ENCODE assay signal across 19 cellular contexts in the genomic region with DNA sequence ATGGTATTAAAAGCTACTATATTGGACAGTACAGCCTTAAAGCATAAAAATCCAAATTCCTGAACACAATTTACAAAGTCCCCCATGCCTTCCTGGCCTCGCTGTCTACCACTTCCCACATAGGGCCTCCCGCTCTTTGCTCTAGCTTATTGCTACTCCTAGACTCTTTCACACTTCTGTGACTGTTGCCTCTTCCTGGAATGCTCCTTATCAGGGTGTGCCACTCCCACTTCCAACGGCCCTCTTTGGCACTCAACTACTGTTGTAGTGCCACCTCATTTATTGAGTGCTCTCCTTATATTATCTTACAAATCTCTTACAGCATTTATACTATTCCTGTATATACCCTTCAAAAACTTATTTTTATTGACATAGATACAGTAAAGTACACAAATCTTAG. TPM values are rescaled to one million over a fixed set of nuclear protein-coding genes. Genes with fewer than 3 reads are reported as not detected.
DNase-seq lines count a peak whose midpoint lies in the region; ATAC-seq and TF ChIP-seq lines count a peak whose summit lies in the region.
"Had no signal": no experiment of that assay in that cellular context is flagged by ENCODE, and none has a peak within 500 bp of the region (broad histone marks: within the 10 kb centered on the region; RNA-seq: fewer than 3 reads in every experiment).

No MANE protein-coding gene starts in this region.

- WGBS in SK-N-SH (ENCODE audit: low lambda C conversion rate) = 83% methylated on average over 3 of the region's 3 CpGs

- intact Hi-C loops in Calu3 (cut with micrococcal nuclease; ENCODE audit: unreplicated experiment) = no loop called here

- peaks cover 4% of the 10 kb centered on the region for H3K27me3 Mint-ChIP-seq in CD4-positive, CD25-positive, alpha-beta regulatory T cell
- H3K27me3 Mint-ChIP-seq in Calu3 (ENCODE audit: unreplicated experiment) = no peaks in the 10 kb centered on the region
- H3K27me3 Mint-ChIP-seq in activated naive CD8-positive, alpha-beta T cell treated with anti-CD3 and anti-CD28 coated beads, Interleukin-2, amount 10 ng/mL, durations not matched to agents 7 days and 5 days = no peaks in the 10 kb centered on the region
- H3K27me3 Mint-ChIP-seq: activated CD4-positive, alpha-beta T cell treated with anti-CD3 and anti-CD28 coated beads, Interleukin-2, amount 10 ng/mL, durations not matched to agents 7 days and 5 days had no signal

- no peaks in the 10 kb centered on the region for H3K9me2 ChIP-seq in SK-N-SH

- H3K36me3 ChIP-seq in CD4-positive, CD25-positive, alpha-beta regulatory T cell (ENCODE audit: control insufficient read depth, insufficient read depth, low read length) = peaks cover 18% of the 10 kb centered on the region
- peaks cover 6 to 36% of the 10 kb centered on the region in 2 experiments for H3K36me3 ChIP-seq in SK-N-SH (replicated peaks in 1 of 2; ENCODE audit: control insufficient read depth in 1 of 2, insufficient read depth in 2 of 2, low read length in 1 of 2)
- H3K36me3 ChIP-seq: prostate gland had no signal

- TF ChIP-seq RAD21 in SK-N-SH (IDR thresholded peaks at IDR 0.05; ENCODE audit: low read length) = no peak

- POLR2A ChIA-PET in activated naive CD8-positive, alpha-beta T cell treated with anti-CD3 and anti-CD28 coated beads, Interleukin-2, amount 10 ng/mL, durations not matched to agents 7 days and 5 days (lab: Charles Lee) = no interaction called here
- POLR2A ChIA-PET in SK-N-SH (lab: Yijun Ruan, JAX) = no interaction called here

- H3K4me3 Mint-ChIP-seq in CD4-positive, CD25-positive, alpha-beta regulatory T cell = peak overlapping the region; percentile 34 to 51 (median 42)
- peak overlapping the region; percentile 4 for H3K4me3 Mint-ChIP-seq in Calu3 (ENCODE audit: low read depth, unreplicated experiment)
- H3K4me3 Mint-ChIP-seq in activated naive CD8-positive, alpha-beta T cell treated with anti-CD3 and anti-CD28 coated beads, Interleukin-2, amount 10 ng/mL, durations not matched to agents 7 days and 5 days = peak overlapping the region; percentile 44
- H3K4me3 Mint-ChIP-seq: activated CD4-positive, alpha-beta T cell treated with anti-CD3 and anti-CD28 coated beads, Interleukin-2, amount 10 ng/mL, durations not matched to agents 7 days and 5 days; HFFc6; T-helper 1 cell treated with Interleukin-12 subunit alpha and Interleukin-12 subunit beta and Interleukin-4 antibody, amounts not matched to agents 30 μg/mL and 1 μg/mL, for 36 hours had no signal

- no peak overlapping the region for H3K9ac ChIP-seq in SK-N-SH

- peaks cover 31% of the 10 kb centered on the region for H3K4me1 ChIP-seq in CD4-positive, CD25-positive, alpha-beta regulatory T cell (ENCODE audit: control insufficient read depth, insufficient read depth, low read length, poor library complexity, severe bottlenecking)
- peaks cover under 1 to 16% of the 10 kb centered on the region in 2 experiments; a peak in 3 of 4 replicates for H3K4me1 ChIP-seq in SK-N-SH (ENCODE audit: control insufficient read depth in 1 of 2, insufficient read depth in 2 of 2, low read depth in 1 of 2, low read length in 1 of 2)
- H3K4me1 ChIP-seq: prostate gland had no signal

- H3K4me2 ChIP-seq in SK-N-SH = no peak overlapping the region

- H3K36me3 Mint-ChIP-seq in CD4-positive, CD25-positive, alpha-beta regulatory T cell = peaks cover 32% of the 10 kb centered on the region
- H3K36me3 Mint-ChIP-seq in Calu3 (ENCODE audit: insufficient read depth, unreplicated experiment) = peaks cover 51% of the 10 kb centered on the region
- peaks cover 47% of the 10 kb centered on the region for H3K36me3 Mint-ChIP-seq in activated naive CD8-positive, alpha-beta T cell treated with anti-CD3 and anti-CD28 coated beads, Interleukin-2, amount 10 ng/mL, durations not matched to agents 7 days and 5 days

- in situ Hi-C loops in KBM-7 (cut with MboI; ENCODE audit: low pct_unique_long_range_greater_than_20kb, low sequenced_read_pairs) = no loop called here

- no peak for TF ChIP-seq EP300 in SK-N-SH (IDR thresholded peaks at IDR 0.05; ENCODE audit: borderline replicate concordance in 1 of 2, low read depth in 1 of 2, low read length in 1 of 2)

- H3K27me3 ChIP-seq in CD4-positive, CD25-positive, alpha-beta regulatory T cell (ENCODE audit: control insufficient read depth, insufficient read depth, low read length) = no peaks in the 10 kb centered on the region
- no peaks in the 10 kb centered on the region for H3K27me3 ChIP-seq in SK-N-SH (ENCODE audit: insufficient read depth)
- H3K27me3 ChIP-seq: esophagus muscularis mucosa, spleen had no signal

- H3K9me3 Mint-ChIP-seq in CD4-positive, CD25-positive, alpha-beta regulatory T cell = no peaks in the 10 kb centered on the region
- no peaks in the 10 kb centered on the region for H3K9me3 Mint-ChIP-seq in Calu3 (ENCODE audit: low read depth, unreplicated experiment)
- peaks cover 5% of the 10 kb centered on the region for H3K9me3 Mint-ChIP-seq in activated naive CD8-positive, alpha-beta T cell treated with anti-CD3 and anti-CD28 coated beads, Interleukin-2, amount 10 ng/mL, durations not matched to agents 7 days and 5 days
- H3K9me3 Mint-ChIP-seq: activated CD4-positive, alpha-beta T cell treated with anti-CD3 and anti-CD28 coated beads, Interleukin-2, amount 10 ng/mL, durations not matched to agents 7 days and 5 days; HFFc6; T-helper 1 cell treated with Interleukin-12 subunit alpha and Interleukin-12 subunit beta and Interleukin-4 antibody, amounts not matched to agents 30 μg/mL and 1 μg/mL, for 36 hours had no signal

- H3K27ac ChIP-seq in CD4-positive, CD25-positive, alpha-beta regulatory T cell (ENCODE audit: insufficient read depth, low read length, poor library complexity, severe bottlenecking) = no peak overlapping the region
- H3K27ac ChIP-seq in substantia nigra (ENCODE audit: low read depth, low read length, poor library complexity, severe bottlenecking) (no peak overlapping the region), SK-N-SH (ENCODE audit: low read depth in 2 of 2, low read length in 1 of 2) (no peak overlapping the region)
- H3K27ac ChIP-seq: prostate gland, spleen had no signal

- no TSS peak for BruUV-seq in Calu3 (replicated peaks; lab: Mats Ljungman, UMichigan)

- no peak overlapping the region for H3K4me3 ChIP-seq in CD4-positive, CD25-positive, alpha-beta regulatory T cell (ENCODE audit: low read depth, low read length)
- H3K4me3 ChIP-seq in SK-N-SH (ENCODE audit: low read depth in 2 of 2, low read length in 1 of 2) = no peak overlapping the region
- H3K4me3 ChIP-seq: esophagus muscularis mucosa, prostate gland, spleen had no signal

- no peaks in the 10 kb centered on the region for H3K9me3 ChIP-seq in CD4-positive, CD25-positive, alpha-beta regulatory T cell (ENCODE audit: control insufficient read depth in 2 of 2, low read length in 2 of 2)
- no peaks in the 10 kb centered on the region for H3K9me3 ChIP-seq in SK-N-SH
- H3K9me3 ChIP-seq: esophagus muscularis mucosa, prostate gland, spleen had no signal

- H4K20me1 ChIP-seq in SK-N-SH (ENCODE audit: insufficient read depth) = peaks cover 68% of the 10 kb centered on the region

- no peak overlapping the region for H3K27ac Mint-ChIP-seq in CD4-positive, CD25-positive, alpha-beta regulatory T cell
- H3K27ac Mint-ChIP-seq in Calu3 (ENCODE audit: unreplicated experiment) = peak overlapping the region; percentile 70
- peak overlapping the region; percentile 76 for H3K27ac Mint-ChIP-seq in activated naive CD8-positive, alpha-beta T cell treated with anti-CD3 and anti-CD28 coated beads, Interleukin-2, amount 10 ng/mL, durations not matched to agents 7 days and 5 days
- H3K27ac Mint-ChIP-seq: activated CD4-positive, alpha-beta T cell treated with anti-CD3 and anti-CD28 coated beads, Interleukin-2, amount 10 ng/mL, durations not matched to agents 7 days and 5 days; HFFc6; T-helper 1 cell treated with Interleukin-12 subunit alpha and Interleukin-12 subunit beta and Interleukin-4 antibody, amounts not matched to agents 30 μg/mL and 1 μg/mL, for 36 hours had no signal

- peaks cover 23% of the 10 kb centered on the region for H3F3A ChIP-seq in SK-N-SH (replicated peaks; ENCODE audit: insufficient read depth)

- H2AFZ ChIP-seq in SK-N-SH (ENCODE audit: low read depth) = no peak overlapping the region

- DNase-seq in CD4-positive, CD25-positive, alpha-beta regulatory T cell = no peak
- DNase-seq in Calu3 = peak; percentile 24
- DNase-seq in activated naive CD8-positive, alpha-beta T cell treated with anti-CD3 and anti-CD28 coated beads, Interleukin-2, amount 10 ng/mL, durations not matched to agents 7 days and 5 days = no peak
- peak; percentile 22 for DNase-seq in mucosa of gallbladder (ENCODE audit: low spot score)
- DNase-seq in islet precursor cell = no peak
- no peak for DNase-seq in substantia nigra (lab: John Stamatoyannopoulos, UW)
- DNase-seq in KBM-7 = no peak
- DNase-seq in SK-N-SH = no peak
- DNase-seq: activated CD4-positive, alpha-beta T cell treated with anti-CD3 and anti-CD28 coated beads, Interleukin-2, amount 10 ng/mL, durations not matched to agents 7 days and 5 days; activated effector memory CD4-positive, alpha-beta T cell treated with anti-CD3 and anti-CD28 coated beads, Interleukin-2, amount 50 U/mL, for 16 hours; DMS153; HFFc6; kidney glomerular epithelial cell; NK-92 treated with Interleukin-12 subunit alpha and Interleukin-12 subunit beta, amount 100 ng/mL, for 24 hours; Right ventricle myocardium superior; spleen had no signal

- TF ChIP-seq CTCF in Calu3 (IDR thresholded peaks at IDR 0.05; ENCODE audit: unreplicated experiment) (no peak), SK-N-SH (IDR thresholded peaks at IDR 0.05) (no peak)

- ATAC-seq in CD4-positive, CD25-positive, alpha-beta regulatory T cell (ENCODE audit: low read depth in 2 of 2) = no peak
- no peak for ATAC-seq in activated naive CD8-positive, alpha-beta T cell treated with anti-CD3 and anti-CD28 coated beads, Interleukin-2, amount 10 ng/mL, durations not matched to agents 7 days and 5 days (ENCODE audit: low read depth)

- peaks cover 30 to 68% (median 52%) of the 10 kb centered on the region in 4 donors for H3K4me1 Mint-ChIP-seq in CD4-positive, CD25-positive, alpha-beta regulatory T cell
- peaks cover 22% of the 10 kb centered on the region for H3K4me1 Mint-ChIP-seq in Calu3 (ENCODE audit: low read depth, unreplicated experiment)
- peaks cover 31% of the 10 kb centered on the region for H3K4me1 Mint-ChIP-seq in activated naive CD8-positive, alpha-beta T cell treated with anti-CD3 and anti-CD28 coated beads, Interleukin-2, amount 10 ng/mL, durations not matched to agents 7 days and 5 days

- peaks cover 93% of the 10 kb centered on the region for H3K79me2 ChIP-seq in SK-N-SH (ENCODE audit: insufficient read depth)

- CTCF ChIA-PET in Calu3 (lab: Charles Lee) (no interaction called here), SK-N-SH (lab: Yijun Ruan, JAX) (interaction anchor here (0.7 kb wide), 1 partner anchor 26 kb away, joined by 4 read pairs; no protein-coding TSS in a partner anchor)

RNA-seq across cellular contexts. Expression of a gene that starts 4.8 kb away (rescaled TPM):
- 117 TPM for total RNA-seq in CD4-positive, CD25-positive, alpha-beta regulatory T cell
- polyA plus RNA-seq in CD4-positive, CD25-positive, alpha-beta regulatory T cell = 100 to 1,000 TPM; 156 to 173 (median 170) TPM
- total RNA-seq in Calu3 (2022) (119 and 129 TPM in 2 replicates), mucosa of gallbladder (113 TPM)
- total RNA-seq in activated naive CD8-positive, alpha-beta T cell treated with anti-CD3 and anti-CD28 coated beads, Interleukin-2, amount 10 ng/mL, durations not matched to agents 7 days and 5 days = 100 to 1,000 TPM; 176 to 184 TPM
- 98.3 and 106 TPM in 2 replicates for polyA plus RNA-seq in SK-N-SH (2012; rRNA removed)
- 95.9 and 106 TPM in 2 replicates for polyA plus RNA-seq in SK-N-SH (2012; cell fraction: cytosol; rRNA removed)
- polyA plus RNA-seq in SK-N-SH (2012; cell fraction: nucleus; rRNA removed) = 152 and 184 TPM in 2 replicates

RNA-seq across cellular contexts. Expression of a gene that starts 30.8 kb away (rescaled TPM):
- total RNA-seq in CD4-positive, CD25-positive, alpha-beta regulatory T cell = 2.5 TPM
- polyA plus RNA-seq in CD4-positive, CD25-positive, alpha-beta regulatory T cell = under 1 TPM; 0.02 to 0.24 (median 0.11) TPM
- total RNA-seq in Calu3 (2022) (5.1 and 5.3 TPM in 2 replicates), mucosa of gallbladder (20.9 TPM)
- total RNA-seq in activated naive CD8-positive, alpha-beta T cell treated with anti-CD3 and anti-CD28 coated beads, Interleukin-2, amount 10 ng/mL, durations not matched to agents 7 days and 5 days = 1 to 10 TPM; 6.3 to 6.9 TPM
- polyA plus RNA-seq in SK-N-SH (2012; rRNA removed) = 1.7 and 3.5 TPM in 2 replicates
- polyA plus RNA-seq in SK-N-SH (2012; cell fraction: cytosol; rRNA removed) = 2.0 and 3.3 TPM in 2 replicates
- polyA plus RNA-seq in SK-N-SH (2012; cell fraction: nucleus; rRNA removed) = 9.3 and 12.7 TPM in 2 replicates

Comparison
In these comparisons a context has a peak if more than half of its experiments do, and no peak if none do; other contexts are left out.
1. DNase-seq: peak in Calu3 (single experiment) and mucosa of gallbladder (single experiment); none in CD4-positive, CD25-positive, alpha-beta regulatory T cell (0 of 3), activated naive CD8-positive, alpha-beta T cell treated with anti-CD3 and anti-CD28 coated beads, Interleukin-2, amount 10 ng/mL, durations not matched to agents 7 days and 5 days (single experiment), islet precursor cell (single experiment), substantia nigra (0 of 49), KBM-7 (single experiment) and SK-N-SH (single experiment).
2. H3K27ac Mint-ChIP-seq: peak in Calu3 (single experiment) and activated naive CD8-positive, alpha-beta T cell treated with anti-CD3 and anti-CD28 coated beads, Interleukin-2, amount 10 ng/mL, durations not matched to agents 7 days and 5 days (single experiment); none in CD4-positive, CD25-positive, alpha-beta regulatory T cell (0 of 3).
3. Peak in every context shown above with its lines, with median percentiles within 50 percentile points of each other: H3K4me3 Mint-ChIP-seq.